In genomic region chr1:172821609-172822274, GRCh38 we compare ENCODE assay signal across 1 cellular context.
TF ChIP-seq lines count a peak whose summit lies in the region.

No MANE protein-coding gene starts in this region.

TF ChIP-seq in H1, 55 proteins besides CTCF, POLR2A, EP300 and RAD21 (continued from another document):
- no peak for TF ChIP-seq MAFK (IDR thresholded peaks at IDR 0.05; ENCODE audit: low read depth, low read length)
- TF ChIP-seq CHD1 (IDR thresholded peaks at IDR 0.05; ENCODE audit: low read depth, low read length) = no peak
- TF ChIP-seq SP2 (IDR thresholded peaks at IDR 0.05; ENCODE audit: low read length) = no peak
- TF ChIP-seq TAF7 (optimal IDR thresholded peaks at IDR 0.05; ENCODE audit: borderline replicate concordance, low read depth, low read length) = no peak
- TF ChIP-seq TEAD4 (IDR thresholded peaks at IDR 0.05; ENCODE audit: low read depth, low read length) = no peak
- no peak for TF ChIP-seq CBX5 (IDR thresholded peaks at IDR 0.05; ENCODE audit: low read depth, low read length)
- TF ChIP-seq HDAC6 (IDR thresholded peaks at IDR 0.05; ENCODE audit: low read depth, low read length) = no peak
- TF ChIP-seq KDM1A (IDR thresholded peaks at IDR 0.05; ENCODE audit: borderline replicate concordance, low read length) = no peak
